1 cellular context compared by ENCODE assay signal in the genomic region with DNA sequence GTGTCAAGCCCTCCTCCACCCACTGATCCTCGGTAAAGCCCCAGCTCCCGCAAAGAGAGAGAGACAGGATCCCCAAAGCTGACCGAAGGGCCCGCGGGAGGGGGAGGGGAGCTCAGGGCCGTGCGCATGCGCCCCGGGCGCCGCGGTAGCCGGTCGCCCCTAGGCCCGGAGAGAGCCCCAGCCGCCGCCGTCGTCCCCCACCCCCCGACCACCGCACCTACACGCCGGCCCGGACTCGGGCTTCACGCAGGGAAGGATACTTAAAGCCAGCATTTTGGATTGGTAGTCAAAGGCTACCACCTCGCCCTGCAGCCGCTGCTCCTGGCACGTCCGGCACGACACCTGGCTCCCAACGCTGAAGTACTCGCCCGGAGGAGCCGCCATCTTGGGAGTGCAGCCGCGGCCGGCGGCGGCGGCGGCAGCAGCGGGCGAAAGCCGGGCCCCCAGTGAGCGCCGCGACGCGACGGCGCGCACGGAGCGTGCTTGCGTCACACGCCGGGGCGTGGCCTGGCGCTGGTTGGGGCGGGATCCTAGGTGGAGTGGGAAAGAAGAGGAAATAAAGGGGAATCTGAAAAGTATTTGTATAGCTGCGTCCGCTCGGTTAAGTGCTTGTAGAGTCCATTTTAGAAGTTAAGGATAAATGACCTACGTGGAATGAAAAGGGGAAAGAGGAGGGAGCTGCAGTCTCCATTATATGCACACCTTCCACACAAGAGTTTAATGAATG.
TF ChIP-seq lines count a peak whose summit lies in the region.

A gene (minus strand): TSS at position 468 of the 727 bp plus-strand sequence. CDS start 84 bp downstream, at position 384.

TF ChIP-seq in GM12878, 131 proteins besides CTCF, POLR2A, EP300 and RAD21 (continued from another document):
- no peak for TF ChIP-seq MEF2A (IDR thresholded peaks at IDR 0.05; ENCODE audit: insufficient read depth, low read depth, low read length)
- peak; percentile 92; the same call in 1 of the 2 replicates for TF ChIP-seq ZNF207 (IDR thresholded peaks at IDR 0.05; ENCODE audit: borderline replicate concordance)
